ENCODE assay signal across 18 cellular contexts in genomic region chr3:25153561-25153960, GRCh38.
A peak's percentile ranks its signal among the peaks of the same experiment; 100 is the strongest.
DNase-seq lines count a peak whose midpoint lies in the region; ATAC-seq and TF ChIP-seq lines count a peak whose summit lies in the region.
"Had no signal": no experiment of that assay in that cellular context is flagged by ENCODE, and none has a peak within 500 bp of the region (broad histone marks: within the 10 kb centered on the region; RNA-seq: fewer than 3 reads in every experiment).

No MANE protein-coding gene starts in this region.

- no peak overlapping the region for H2BK15ac ChIP-seq in H9 (ENCODE audit: low read depth, low read length)

- H3K36me3 Mint-ChIP-seq in GM23338 (ENCODE audit: low read depth) (no peaks in the 10 kb centered on the region; the same call in 2 of the 3 replicates), H9 (ENCODE audit: insufficient read depth in 1 of 3, low read depth in 3 of 3) (peaks cover 3 to 5% (median 4%) of the 10 kb centered on the region in 3 experiments; a peak in 5 of 7 replicates), WTC11 (no peaks in the 10 kb centered on the region)
- H3K36me3 Mint-ChIP-seq: CD4-positive, CD25-positive, alpha-beta regulatory T cell had no signal

- H3K9me2 ChIP-seq in GM23338 (ENCODE audit: insufficient read depth): peaks cover 10% of the 10 kb centered on the region

- H3K27ac ChIP-seq in GM23338 (ENCODE audit: low read depth): no peak overlapping the region
- no peak overlapping the region for H3K27ac ChIP-seq in H9 (ENCODE audit: insufficient read length, low read depth, low read length)
- H3K27ac ChIP-seq: SJCRH30 had no signal

- H3K27ac Mint-ChIP-seq in GM23338 (peak overlapping the region; percentile 38; the same call in 1 of the 2 replicates), H9 (peak overlapping the region in 1 of 3 experiments; percentile 93; a peak in 2 of 7 replicates), WTC11 (peak overlapping the region; percentile 65; the same call in 1 of the 2 replicates)
- H3K27ac Mint-ChIP-seq: CD4-positive, CD25-positive, alpha-beta regulatory T cell had no signal

- no peak overlapping the region for H4K8ac ChIP-seq in H9 (replicated peaks; ENCODE audit: insufficient read length, low read depth, low read length)

- no peaks in the 10 kb centered on the region for H3F3A ChIP-seq in GM23338 (replicated peaks; ENCODE audit: low read depth)

- H3K4ac ChIP-seq in H9 (ENCODE audit: low read depth, low read length): no peak overlapping the region

- H3K9me3 Mint-ChIP-seq in GM23338 (no peaks in the 10 kb centered on the region), H9 (no peaks in the 10 kb centered on the region), WTC11 (0 out of 2 replicates have a peak, but pooled peaks cover 5% of the 10 kb centered on the region)

- H3K79me2 ChIP-seq in GM23338 (replicated peaks; ENCODE audit: insufficient read depth) (no peaks in the 10 kb centered on the region), H9 (ENCODE audit: insufficient read depth, low read length) (no peaks in the 10 kb centered on the region)

- no peaks in the 10 kb centered on the region for H3K9me3 ChIP-seq in H9 (ENCODE audit: control insufficient read depth, low read depth, low read length)
- H3K9me3 ChIP-seq: SJCRH30 had no signal

- no peak overlapping the region for H2BK120ac ChIP-seq in H9 (ENCODE audit: low read depth, low read length, poor library complexity, severe bottlenecking)

- no CpG with 5 or more reads among the region's 1 CpG for WGBS in H9 (ENCODE audit: extremely low coverage, insufficient read length, low lambda C conversion rate)

- H3K4me1 ChIP-seq in GM23338 (ENCODE audit: insufficient read depth): peaks cover 46% of the 10 kb centered on the region
- H3K4me1 ChIP-seq in H9 (ENCODE audit: insufficient read depth, low read length): peaks cover 11% of the 10 kb centered on the region; the same call in 1 of the 2 replicates

- DNase-seq in GM23338 (ENCODE audit: low spot score): no peak
- DNase-seq in H9: no peak
- no peak for DNase-seq in WTC11 (ENCODE audit: low spot score)
- peak; percentile 38 for DNase-seq in foreskin melanocyte
- DNase-seq in NCI-H774 (lab: John Stamatoyannopoulos, UW): no peak
- DNase-seq in SKM-1 treated with dmso at 0.1 percent for 144 hours (lab: John Stamatoyannopoulos, UW; ENCODE audit: unreplicated experiment): no peak
- DNase-seq: CD4-positive, CD25-positive, alpha-beta regulatory T cell; EL; GF-D8; KG1; NCI-H1694 treated with DMSO at 0.1 percent for 48 hours; NCI-H2081 treated with DMSO at 0.1 percent for 48 hours; NCI-H524 treated with DMSO at 0.1 percent for 48 hours; OCI-M1; SJCRH30; SW 1271 had no signal

- no peaks in the 10 kb centered on the region for H3K36me3 ChIP-seq in GM23338 (ENCODE audit: insufficient read depth)
- H3K36me3 ChIP-seq: SJCRH30 had no signal

- no peak overlapping the region for H3K14ac ChIP-seq in H9 (ENCODE audit: insufficient read depth, low read length)

- no peak overlapping the region for H2AFZ ChIP-seq in GM23338
- no peak overlapping the region for H2AFZ ChIP-seq in H9 (ENCODE audit: low read length)

- H3K4me2 ChIP-seq in GM23338: no peak overlapping the region
- no peak overlapping the region for H3K4me2 ChIP-seq in H9 (ENCODE audit: insufficient read depth, insufficient read length, low read length)

- H4K5ac ChIP-seq in H9 (ENCODE audit: insufficient read length, low read depth, low read length): no peak overlapping the region

- H3K4me3 Mint-ChIP-seq in GM23338: no peak overlapping the region
- no peak overlapping the region for H3K4me3 Mint-ChIP-seq in H9
- H3K4me3 Mint-ChIP-seq in WTC11: no peak overlapping the region
- H3K4me3 Mint-ChIP-seq: CD4-positive, CD25-positive, alpha-beta regulatory T cell had no signal

- no peak overlapping the region for H3T11ph ChIP-seq in H9 (ENCODE audit: low read length)

- H3K56ac ChIP-seq in H9 (ENCODE audit: insufficient read length, low read depth, low read length): no peak overlapping the region

- no peaks in the 10 kb centered on the region for H3K79me1 ChIP-seq in H9 (ENCODE audit: insufficient read depth, low read depth, low read length, poor library complexity, severe bottlenecking)

- H3K27me3 Mint-ChIP-seq in GM23338 (ENCODE audit: insufficient read depth, low read depth, poor library complexity) (peaks cover 3% of the 10 kb centered on the region), H9 (ENCODE audit: low read depth) (no peaks in the 10 kb centered on the region), WTC11 (ENCODE audit: low read depth) (no peaks in the 10 kb centered on the region)
- H3K27me3 Mint-ChIP-seq: CD4-positive, CD25-positive, alpha-beta regulatory T cell had no signal

- no peak overlapping the region for H4K91ac ChIP-seq in H9 (ENCODE audit: insufficient read length, low read depth, low read length)

- H3K23ac ChIP-seq in H9 (ENCODE audit: insufficient read length, low read depth, low read length): no peak overlapping the region

- ATAC-seq in GM23338 (no peak), WTC11 (no peak), GM18858 (IDR thresholded peaks at IDR 0.05; ENCODE audit: unreplicated experiment) (no peak)
- ATAC-seq: HCT116 had no signal

- H3K18ac ChIP-seq in H9 (ENCODE audit: insufficient read length, low read depth, low read length): no peak overlapping the region

- peak overlapping the region; percentile 80 for H2AK5ac ChIP-seq in H9 (ENCODE audit: insufficient read length, low read length)

- CTCF ChIA-PET in WTC11 (lab: Charles Lee): interaction anchor here (1.0 kb wide), 1 partner anchor 120 kb away, joined by 3 read pairs; no protein-coding TSS in a partner anchor

- no peak overlapping the region for H2BK20ac ChIP-seq in H9 (ENCODE audit: low read depth, low read length, poor library complexity, severe bottlenecking)

- POLR2A ChIA-PET in WTC11 (lab: Charles Lee): no interaction called here

- no peak overlapping the region for H2BK5ac ChIP-seq in H9 (ENCODE audit: insufficient read length, low read length)

- no peak overlapping the region for H3K9ac ChIP-seq in H9 (ENCODE audit: extremely low read depth, insufficient read length, low read length)

- H3K4me1 Mint-ChIP-seq in GM23338 (peaks cover 65% of the 10 kb centered on the region), H9 (peaks cover 67 to 73% of the 10 kb centered on the region in 2 experiments), WTC11 (peaks cover 86% of the 10 kb centered on the region)
- H3K4me1 Mint-ChIP-seq: CD4-positive, CD25-positive, alpha-beta regulatory T cell had no signal

- no peak overlapping the region for H3K4me3 ChIP-seq in GM23338
- H3K4me3 ChIP-seq: SJCRH30 had no signal

- H3K23me2 ChIP-seq in H9 (ENCODE audit: insufficient read length, low read depth, low read length, poor library complexity, severe bottlenecking): no peaks in the 10 kb centered on the region

- H3K27me3 ChIP-seq in GM23338 (ENCODE audit: insufficient read depth) (no peaks in the 10 kb centered on the region), H9 (ENCODE audit: insufficient read depth, low read length) (no peaks in the 10 kb centered on the region)

- TF ChIP-seq CTCF in GM23338 (conservative IDR thresholded peaks at IDR 0.05; ENCODE audit: low read depth in 2 of 2) (no peak), H9 (conservative IDR thresholded peaks at IDR 0.05) (no peak), WTC11 (IDR thresholded peaks at IDR 0.05) (no peak)

- H2BK12ac ChIP-seq in H9 (ENCODE audit: insufficient read length, low read depth, low read length): no peak overlapping the region

- H4K20me1 ChIP-seq in GM23338 (replicated peaks; ENCODE audit: insufficient read depth): no peaks in the 10 kb centered on the region
- H4K20me1 ChIP-seq in H9 (ENCODE audit: control insufficient read depth, insufficient read depth, insufficient read length): no peaks in the 10 kb centered on the region

TF ChIP-seq in GM23338, 12 proteins besides CTCF, POLR2A, EP300 and RAD21 (continues in another document):
- TF ChIP-seq ZNF114 (CRISPR knock-in tag; IDR thresholded peaks at IDR 0.05) (no peak), EZH2phosphoT487 (IDR thresholded peaks at IDR 0.05; ENCODE audit: unreplicated experiment) (no peak), ZNF331 (CRISPR knock-in tag; IDR thresholded peaks at IDR 0.05; ENCODE audit: low read depth) (no peak), JUNB (IDR thresholded peaks at IDR 0.05; ENCODE audit: unreplicated experiment) (no peak), EZH2 (IDR thresholded peaks at IDR 0.05; ENCODE audit: low read depth, unreplicated experiment) (no peak), NANOG (IDR thresholded peaks at IDR 0.05; ENCODE audit: borderline replicate concordance) (no peak), POLR2AphosphoS5 (IDR thresholded peaks at IDR 0.05; ENCODE audit: low read depth) (no peak)

TF ChIP-seq in WTC11, 78 proteins besides CTCF, POLR2A, EP300 and RAD21 (continues in another document):
- TF ChIP-seq ZBTB43 (CRISPR knock-in tag; IDR thresholded peaks at IDR 0.05) (no peak), SP1 (CRISPR knock-in tag; conservative IDR thresholded peaks at IDR 0.05) (no peak), MXD4 (CRISPR knock-in tag; IDR thresholded peaks at IDR 0.05; ENCODE audit: borderline replicate concordance) (no peak), E2F1 (CRISPR knock-in tag; IDR thresholded peaks at IDR 0.05) (no peak), ZBTB21 (CRISPR knock-in tag; IDR thresholded peaks at IDR 0.05; ENCODE audit: borderline replicate concordance) (no peak), KAT7 (CRISPR knock-in tag; IDR thresholded peaks at IDR 0.05; ENCODE audit: borderline replicate concordance) (no peak), FOXK1 (CRISPR knock-in tag; IDR thresholded peaks at IDR 0.05) (no peak), FOXJ3 (CRISPR knock-in tag; IDR thresholded peaks at IDR 0.05; ENCODE audit: borderline replicate concordance) (no peak), NR3C1 (CRISPR knock-in tag; conservative IDR thresholded peaks at IDR 0.05; ENCODE audit: low read depth) (no peak)
